Comparison of ENCODE assay signal across 13 cellular contexts in the genomic region with DNA sequence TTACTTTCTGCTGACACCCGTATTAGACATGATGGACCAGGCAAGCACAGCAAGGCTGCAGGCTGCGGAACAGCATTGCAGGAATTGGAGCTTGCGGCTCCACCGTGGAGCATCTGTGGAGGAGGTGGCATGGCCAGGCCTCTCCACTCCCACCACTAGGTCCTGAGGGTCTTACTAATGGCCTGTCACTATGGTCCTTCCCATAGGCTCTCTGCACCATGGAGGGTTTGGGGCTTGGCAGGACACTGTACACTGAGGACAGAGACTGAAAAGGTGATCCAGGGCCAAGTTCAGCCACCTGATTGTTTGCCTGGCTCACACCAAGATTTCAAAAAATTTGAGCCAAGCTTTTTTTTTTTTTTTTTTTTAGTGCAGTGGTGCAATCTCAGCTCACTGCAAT.
"Had no signal": no experiment of that assay in that cellular context is flagged by ENCODE, and none has a peak within 500 bp of the region (broad histone marks: within the 10 kb centered on the region; RNA-seq: fewer than 3 reads in every experiment).

No MANE protein-coding gene starts in this region.

- H3K27me3 ChIP-seq: uterus had no signal

- H3K79me2 ChIP-seq: hepatocyte had no signal

- H3K4me3 ChIP-seq: cardiac muscle cell, hepatocyte, tibial artery, uterus had no signal

- H3K4me2 ChIP-seq: hepatocyte had no signal

- ATAC-seq: effector memory CD8-positive, alpha-beta T cell; natural killer cell had no signal

- DNase-seq: activated CD4-positive, alpha-beta T cell treated with anti-CD3 and anti-CD28 coated beads, Interleukin-2, amount 50 U/mL, for 4 hours; activated naive CD8-positive, alpha-beta T cell treated with anti-CD3 and anti-CD28 coated beads for 36 hours; effector memory CD8-positive, alpha-beta T cell; natural killer cell; stimulated activated CD4-positive, alpha-beta T cell treated with anti-CD3 and anti-CD28 coated beads, Interleukin-12 subunit alpha, Interleukin-12 subunit beta, amount 100 ng/mL, for 4 hours; stimulated activated CD4-positive, alpha-beta T cell treated with anti-CD3 and anti-CD28 coated beads, Interleukin-1b, Interleukin-23, amount 100 ng/mL, for 48 hours; stimulated activated CD8-positive, alpha-beta memory T cell treated with anti-CD3 and anti-CD28 coated beads, Interleukin-4, amount 100 ng/mL, for 48 hours; stimulated activated naive CD4-positive, alpha-beta T cell; tibial artery; uterus had no signal

- H2AFZ ChIP-seq: hepatocyte had no signal

- H3K36me3 ChIP-seq: cardiac muscle cell, neutrophil, tibial artery, uterus had no signal

- H3K27ac ChIP-seq: cardiac muscle cell, neutrophil, tibial artery, uterus had no signal

- H3K4me1 ChIP-seq: uterus had no signal

- H3K9me3 ChIP-seq: neutrophil, tibial artery, uterus had no signal
